ENCODE assay signal across 8 cellular contexts in the genomic region with DNA sequence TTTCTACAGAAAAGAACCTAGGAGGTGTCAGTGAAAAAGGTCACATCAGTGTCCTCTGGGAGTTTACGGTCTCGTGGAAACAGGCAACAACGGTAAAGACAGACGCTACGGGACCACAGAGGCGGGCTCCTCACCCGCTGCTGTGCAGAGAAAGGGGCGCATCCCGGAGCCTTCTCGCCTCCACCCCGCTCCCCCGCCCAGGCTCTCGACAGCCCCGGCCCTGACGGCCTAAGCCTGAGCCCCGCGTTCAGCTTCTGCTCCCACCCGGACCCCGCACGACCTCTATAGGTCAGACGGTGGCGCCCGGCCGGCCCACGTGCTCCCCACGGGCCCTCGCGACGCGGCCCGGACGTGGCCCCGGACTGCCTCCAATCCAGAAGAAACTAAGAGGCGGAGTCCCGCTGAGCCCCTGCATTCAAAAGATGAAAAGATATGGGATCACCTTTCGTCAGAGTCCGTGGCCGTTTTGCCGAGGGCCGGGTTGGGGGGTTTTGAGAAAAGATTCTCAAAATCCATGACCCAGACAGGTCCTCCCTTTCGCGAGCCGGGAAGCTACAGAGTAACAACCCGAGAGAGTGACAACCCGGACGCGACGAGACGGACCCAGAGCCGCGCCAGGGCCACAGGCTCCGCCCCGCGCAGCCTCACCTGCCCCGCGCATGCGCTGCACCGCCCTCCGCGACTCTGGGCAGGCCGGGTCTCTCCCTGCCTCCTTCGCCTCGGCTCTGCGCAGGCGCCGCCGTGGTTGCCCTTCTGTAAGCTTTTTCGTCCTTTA. TPM values are rescaled to one million over a fixed set of nuclear protein-coding genes. Genes with fewer than 3 reads are reported as not detected.
DNase-seq lines count a peak whose midpoint lies in the region; ATAC-seq and TF ChIP-seq lines count a peak whose summit lies in the region.

A gene (minus strand): TSS at position 577 of the 775 bp plus-strand sequence. CDS start 61 bp downstream, at position 516.

- peaks cover 15% of the 10 kb centered on the region for H3K36me3 Mint-ChIP-seq in activated T-cell treated with anti-CD3 and anti-CD28 coated beads, Interleukin-2, amount 50 U/mL, for 24 hours (ENCODE audit: low read depth)

- peak within 1 kb of the TSS; percentile 83 for H3K9ac ChIP-seq in mucosa of stomach (ENCODE audit: low read length)

- WGBS in esophagus, 2 donors, result 0% methylated on average over 68 of the region's 68 CpGs

- peak within 1 kb of the TSS; percentile 96 for H3K27ac Mint-ChIP-seq in activated T-cell treated with anti-CD3 and anti-CD28 coated beads, Interleukin-2, amount 50 U/mL, for 24 hours

- ATAC-seq in GM21723 (IDR thresholded peaks at IDR 0.05; ENCODE audit: unreplicated experiment), result peak; percentile 95

- H3K9me3 Mint-ChIP-seq in activated T-cell treated with anti-CD3 and anti-CD28 coated beads, Interleukin-2, amount 50 U/mL, for 24 hours, result no peaks in the 10 kb centered on the region

- DNase-seq in DMS79 treated with DMSO at 0.1 percent for 48 hours (lab: John Stamatoyannopoulos, UW), result peak; percentile 90
- DNase-seq in KG1 (lab: John Stamatoyannopoulos, UW), result peak; percentile 93
- DNase-seq in activated T-cell treated with anti-CD3 and anti-CD28 coated beads, Interleukin-2, amount 50 U/mL, for 24 hours, result peak; percentile 98
- DNase-seq in stimulated activated CD8-positive, alpha-beta memory T cell treated with anti-CD3 and anti-CD28 coated beads, Interleukin-7, amount 100 ng/mL, for 1 hour (ENCODE audit: low read depth in 2 of 2), result peak; percentile 93

- no peak within 1 kb of the TSS for H3K4me3 Mint-ChIP-seq in activated T-cell treated with anti-CD3 and anti-CD28 coated beads, Interleukin-2, amount 50 U/mL, for 24 hours

- H3K27me3 Mint-ChIP-seq in activated T-cell treated with anti-CD3 and anti-CD28 coated beads, Interleukin-2, amount 50 U/mL, for 24 hours, result no peaks in the 10 kb centered on the region

- H3K9me3 ChIP-seq in esophagus (ENCODE audit: control insufficient read depth in 2 of 2, insufficient read depth in 1 of 2, low read depth in 1 of 2, low read length in 1 of 2) (no peaks in the 10 kb centered on the region), mucosa of stomach (ENCODE audit: control insufficient read depth, low read length) (no peaks in the 10 kb centered on the region)

- no peaks in the 10 kb centered on the region for H3K36me3 ChIP-seq in esophagus (ENCODE audit: control insufficient read depth in 2 of 2, insufficient read depth in 2 of 2, low read length in 1 of 2)
- H3K36me3 ChIP-seq in mucosa of stomach (ENCODE audit: control insufficient read depth, insufficient read depth, low read length), result no peaks in the 10 kb centered on the region

- H3K27ac ChIP-seq in esophagus (ENCODE audit: low read depth in 2 of 2, low read length in 1 of 2), result peak within 1 kb of the TSS; percentile 73 to 90

- peaks cover 30% of the 10 kb centered on the region for H3K4me1 Mint-ChIP-seq in activated T-cell treated with anti-CD3 and anti-CD28 coated beads, Interleukin-2, amount 50 U/mL, for 24 hours (ENCODE audit: low read depth)

- no peaks in the 10 kb centered on the region for H3K27me3 ChIP-seq in esophagus (ENCODE audit: control insufficient read depth in 1 of 2, insufficient read depth in 2 of 2, low read length in 2 of 2)
- no peaks in the 10 kb centered on the region for H3K27me3 ChIP-seq in mucosa of stomach (ENCODE audit: control insufficient read depth, insufficient read depth, low read length)

- H3K4me1 ChIP-seq in esophagus (ENCODE audit: control insufficient read depth in 2 of 2, insufficient read depth in 2 of 2, low read length in 1 of 2), result peaks cover 0 to 3% of the 10 kb centered on the region in 2 donors
- H3K4me1 ChIP-seq in mucosa of stomach (ENCODE audit: control insufficient read depth, insufficient read depth, low read length), result peaks cover 5% of the 10 kb centered on the region

- H3K4me3 ChIP-seq in esophagus (ENCODE audit: low read depth in 1 of 2, low read length in 2 of 2) (peak within 1 kb of the TSS; percentile 74 to 86), mucosa of stomach (ENCODE audit: low read length) (peak within 1 kb of the TSS; percentile 68)

TF ChIP-seq in PFSK-1, 5 proteins besides CTCF, POLR2A, EP300 and RAD21:
- peak; percentile 95 for TF ChIP-seq POLR2AphosphoS5 (IDR thresholded peaks at IDR 0.05; ENCODE audit: low read depth, low read length)
- no peak for TF ChIP-seq SIN3A (IDR thresholded peaks at IDR 0.05; ENCODE audit: borderline replicate concordance, insufficient read depth, low read length)
- 0 out of 2 replicates have a peak, but pooled peaks have one; percentile 23 for TF ChIP-seq TAF1 (IDR thresholded peaks at IDR 0.05; ENCODE audit: borderline replicate concordance, insufficient read depth, low read length)
- TF ChIP-seq FOXP2 (optimal IDR thresholded peaks at IDR 0.05; ENCODE audit: borderline replicate concordance, extremely low read depth, extremely low read length, insufficient read depth), result peak; percentile 66

RNA-seq across cellular contexts. Expression of the gene that starts here (rescaled TPM):
- polyA plus RNA-seq in PFSK-1 (2012; ENCODE audit: insufficient read length, low read depth), result 15.2 TPM
- polyA plus RNA-seq in esophagus, result 1 to 10 TPM; 5.2 to 7.6 TPM

Comparison
In these comparisons a context has a peak if more than half of its experiments do, and no peak if none do; other contexts are left out.
1. Peak in every context shown above with its lines: DNase-seq, ATAC-seq, H3K4me3 ChIP-seq and H3K27ac ChIP-seq.